Comparison of ENCODE assay signal across 19 cellular contexts in the genomic region with DNA sequence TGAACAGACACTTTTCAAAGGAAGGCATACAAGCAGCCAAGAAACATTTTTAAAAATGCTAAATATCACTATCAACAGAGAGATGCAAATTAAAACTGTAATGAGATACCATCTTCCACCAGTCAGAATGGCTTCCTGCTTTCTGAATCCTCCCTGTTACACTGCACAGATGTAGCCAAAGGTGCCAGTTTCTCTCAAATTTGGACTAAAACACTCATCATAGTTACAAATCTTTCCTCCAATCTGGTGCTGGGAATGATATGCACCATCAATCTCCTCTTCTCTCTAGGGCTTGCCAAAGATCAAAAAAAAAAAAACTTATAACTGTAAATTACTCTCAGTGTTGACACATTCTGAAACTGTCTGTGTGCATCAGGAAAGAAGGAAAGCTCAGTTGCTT.
DNase-seq lines count a peak whose midpoint lies in the region; ATAC-seq and TF ChIP-seq lines count a peak whose summit lies in the region.
"Had no signal": no experiment of that assay in that cellular context is flagged by ENCODE, and none has a peak within 500 bp of the region (broad histone marks: within the 10 kb centered on the region; RNA-seq: fewer than 3 reads in every experiment).

No MANE protein-coding gene starts in this region.

- H3K4me3 ChIP-seq in GM23248 (no peak overlapping the region), smooth muscle cell (no peak overlapping the region)
- H3K4me3 ChIP-seq: GM12878 had no signal

- H3K9ac ChIP-seq in GM23248 = no peak overlapping the region
- no peak overlapping the region for H3K9ac ChIP-seq in smooth muscle cell (ENCODE audit: low read depth)

- peak overlapping the region; percentile 22; the same call in 1 of the 2 replicates for H2AFZ ChIP-seq in GM23248
- peak overlapping the region; percentile 47 for H2AFZ ChIP-seq in smooth muscle cell (ENCODE audit: low read depth)

- peaks cover 4 to 7% of the 10 kb centered on the region in 2 donors for H3K9me3 Mint-ChIP-seq in effector memory CD8-positive, alpha-beta T cell

- H3K27me3 Mint-ChIP-seq in effector memory CD8-positive, alpha-beta T cell = no peaks in the 10 kb centered on the region

- H3K36me3 Mint-ChIP-seq in effector memory CD8-positive, alpha-beta T cell (ENCODE audit: insufficient read depth) = no peaks in the 10 kb centered on the region
- H3K36me3 Mint-ChIP-seq: CD8-positive, alpha-beta T cell had no signal

- ATAC-seq in effector memory CD8-positive, alpha-beta T cell (replicated peaks) = no peak
- no peak for ATAC-seq in GM18520 (IDR thresholded peaks at IDR 0.05; ENCODE audit: unreplicated experiment)
- ATAC-seq in activated CD4-positive, CD25-positive, alpha-beta regulatory T cell treated with anti-CD3 and anti-CD28 coated beads, Interleukin-2, amount 50 U/mL, for 24 hours = no peak
- ATAC-seq: CD8-positive, alpha-beta T cell; GM12878; HepG2 had no signal

- in situ Hi-C loops in GM23248 (cut with MboI) = no loop called here

- no peaks in the 10 kb centered on the region for H4K20me1 ChIP-seq in GM23248 (ENCODE audit: insufficient read depth)
- no peaks in the 10 kb centered on the region for H4K20me1 ChIP-seq in smooth muscle cell (ENCODE audit: low read depth)

- H3K4me2 ChIP-seq in GM23248 (ENCODE audit: unreplicated experiment) (no peak overlapping the region), smooth muscle cell (no peak overlapping the region)

- DNase-seq in GM23248 (no peak), NCI-H526 (lab: John Stamatoyannopoulos, UW) (peak; percentile 24 to 37), smooth muscle cell (lab: John Stamatoyannopoulos, UW; ENCODE audit: unreplicated experiment) (no peak), NCI-H2107 treated with DMSO at 0.1 percent for 48 hours (lab: John Stamatoyannopoulos, UW; ENCODE audit: unreplicated experiment) (no peak)
- no peak for DNase-seq in effector memory CD8-positive, alpha-beta T cell
- DNase-seq: ACHN; Calu3; CD8-positive, alpha-beta T cell; DMS 273 treated with DMSO at 0.1 percent for 48 hours; DMS53; DND-41; EL; H9; KG1 had no signal

- H3K27me3 ChIP-seq in GM23248 (replicated peaks; ENCODE audit: insufficient read depth) (no peaks in the 10 kb centered on the region), smooth muscle cell (ENCODE audit: low read depth) (no peaks in the 10 kb centered on the region)

- no peaks in the 10 kb centered on the region for H3K79me2 ChIP-seq in GM23248 (ENCODE audit: insufficient read depth)
- no peaks in the 10 kb centered on the region for H3K79me2 ChIP-seq in smooth muscle cell (ENCODE audit: low read depth)

- TF ChIP-seq CTCF in smooth muscle cell (IDR thresholded peaks at IDR 0.05; ENCODE audit: borderline replicate concordance, insufficient read depth, poor library complexity, severe bottlenecking) = no peak

- H3K9me3 ChIP-seq in GM23248 (ENCODE audit: low read depth) = no peaks in the 10 kb centered on the region
- H3K9me3 ChIP-seq in smooth muscle cell (replicated peaks; ENCODE audit: low read depth) = no peaks in the 10 kb centered on the region

- no peaks in the 10 kb centered on the region for H3K36me3 ChIP-seq in GM23248 (ENCODE audit: low read depth)
- no peaks in the 10 kb centered on the region for H3K36me3 ChIP-seq in smooth muscle cell (ENCODE audit: low read depth)

- H3K4me1 Mint-ChIP-seq in effector memory CD8-positive, alpha-beta T cell (ENCODE audit: low read depth in 2 of 2) = no peaks in the 10 kb centered on the region
- H3K4me1 Mint-ChIP-seq: H9 had no signal

- H3K27ac ChIP-seq in GM23248 (no peak overlapping the region), angular gyrus (ENCODE audit: low read depth, low read length) (peak overlapping the region; percentile 2), smooth muscle cell (ENCODE audit: low read depth) (no peak overlapping the region)

- no peak overlapping the region for H3K27ac Mint-ChIP-seq in effector memory CD8-positive, alpha-beta T cell
- H3K27ac Mint-ChIP-seq: CD8-positive, alpha-beta T cell; H9 had no signal

- H3K9me2 ChIP-seq in GM23248 (ENCODE audit: insufficient read depth) = no peaks in the 10 kb centered on the region

- H3K4me1 ChIP-seq in GM23248 (ENCODE audit: insufficient read depth) (no peaks in the 10 kb centered on the region), smooth muscle cell (ENCODE audit: low read depth) (no peaks in the 10 kb centered on the region)

- H3F3A ChIP-seq in GM23248 (ENCODE audit: insufficient read depth) (no peaks in the 10 kb centered on the region), smooth muscle cell (ENCODE audit: low read depth) (no peaks in the 10 kb centered on the region)

- H3K4me3 Mint-ChIP-seq in effector memory CD8-positive, alpha-beta T cell = no peak overlapping the region
- H3K4me3 Mint-ChIP-seq: CD8-positive, alpha-beta T cell; H9 had no signal

Comparison
In these comparisons a context has a peak if more than half of its experiments do, and no peak if none do; other contexts are left out.
1. DNase-seq: peak in NCI-H526 (2 of 2); none in GM23248 (single experiment), smooth muscle cell (single experiment), NCI-H2107 treated with DMSO at 0.1 percent for 48 hours (single experiment) and effector memory CD8-positive, alpha-beta T cell (0 of 3).